8 cellular contexts compared by ENCODE assay signal in genomic region chr11:12675951-12676711, GRCh38. TPM values are rescaled to one million over a fixed set of nuclear protein-coding genes. Genes with fewer than 3 reads are reported as not detected.
DNase-seq lines count a peak whose midpoint lies in the region; ATAC-seq and TF ChIP-seq lines count a peak whose summit lies in the region.

No MANE protein-coding gene starts in this region.

- in situ Hi-C loops in GM13976 (cut with MboI; ENCODE audit: low sequenced_read_pairs, unreplicated experiment), result no loop called here

- no peak overlapping the region for H3K27ac Mint-ChIP-seq in activated CD4-positive, alpha-beta T cell treated with anti-CD3 and anti-CD28 coated beads for 36 hours

- DNase-seq in activated CD4-positive, alpha-beta T cell treated with anti-CD3 and anti-CD28 coated beads for 36 hours, result no peak
- DNase-seq in activated CD4-positive, alpha-beta T cell treated with anti-CD3 and anti-CD28 coated beads for 4 hours, result no peak
- DNase-seq in suprapubic skin (ENCODE audit: low spot score in 2 of 2), result no peak
- no peak for DNase-seq in GM13976 (ENCODE audit: low spot score)

- TF ChIP-seq POLR2A in suprapubic skin (IDR thresholded peaks at IDR 0.05), result no peak

- POLR2A ChIA-PET in activated CD4-positive, alpha-beta T cell treated with anti-CD3 and anti-CD28 coated beads for 36 hours (lab: Charles Lee), result no interaction called here

- no peak for TF ChIP-seq EP300 in suprapubic skin (IDR thresholded peaks at IDR 0.05)

- peaks cover 46% of the 10 kb centered on the region for H3K4me1 ChIP-seq in suprapubic skin

- ATAC-seq in activated CD4-positive, alpha-beta T cell treated with anti-CD3 and anti-CD28 coated beads for 36 hours, result no peak
- ATAC-seq in GM21825 (IDR thresholded peaks at IDR 0.05; ENCODE audit: unreplicated experiment), result no peak
- no peak for ATAC-seq in GM21528 (IDR thresholded peaks at IDR 0.05; ENCODE audit: low FRiP score, unreplicated experiment)

- H3K36me3 ChIP-seq in suprapubic skin, result no peaks in the 10 kb centered on the region

- TF ChIP-seq CTCF in VCaP (conservative IDR thresholded peaks at IDR 0.05) (no peak), suprapubic skin (IDR thresholded peaks at IDR 0.05) (no peak), GM13976 (IDR thresholded peaks at IDR 0.05; ENCODE audit: borderline replicate concordance, control extremely low read depth, extremely low read depth, insufficient read depth, missing control alignments) (no peak)

- H3K9me3 ChIP-seq in iPS-18c (ENCODE audit: control insufficient read depth, insufficient read depth, low read length), result no peaks in the 10 kb centered on the region
- no peaks in the 10 kb centered on the region for H3K9me3 ChIP-seq in suprapubic skin

- intact Hi-C loops in activated CD4-positive, alpha-beta T cell treated with anti-CD3 and anti-CD28 coated beads for 36 hours (cut with DNase I, micrococcal nuclease), result loop anchor here (2.0 to 10.0 kb wide), 4 partner anchors 209 to 1051 kb away; partner anchors contain the start of genes BTBD10 (in 1 of the 2), FAR1 (in 1 of the 2) and GALNT18 (in 1 of the 2)

- H3K4me3 ChIP-seq in iPS-18c (ENCODE audit: insufficient read depth, low read depth, low read length) (peak overlapping the region; percentile 77), suprapubic skin (peak overlapping the region; percentile 94)

- CTCF ChIA-PET in activated CD4-positive, alpha-beta T cell treated with anti-CD3 and anti-CD28 coated beads for 36 hours (lab: Charles Lee), result interaction anchor here (0.7 kb wide), 1 partner anchor 75 kb away, joined by 3 read pairs; no protein-coding TSS in a partner anchor

- no peaks in the 10 kb centered on the region for H3K9me3 Mint-ChIP-seq in activated CD4-positive, alpha-beta T cell treated with anti-CD3 and anti-CD28 coated beads for 36 hours (ENCODE audit: low read depth)

- peak overlapping the region; percentile 57 for H3K4me3 Mint-ChIP-seq in activated CD4-positive, alpha-beta T cell treated with anti-CD3 and anti-CD28 coated beads for 36 hours

- 25% methylated on average over 11 of the region's 11 CpGs for WGBS in suprapubic skin

- H3K27me3 Mint-ChIP-seq in activated CD4-positive, alpha-beta T cell treated with anti-CD3 and anti-CD28 coated beads for 36 hours, result peaks cover 66% of the 10 kb centered on the region

- H3K27ac ChIP-seq in VCaP (peak overlapping the region; percentile 77), suprapubic skin (peak overlapping the region; percentile 98)

- no peaks in the 10 kb centered on the region for H3K27me3 ChIP-seq in suprapubic skin

- no peaks in the 10 kb centered on the region for H3K36me3 Mint-ChIP-seq in activated CD4-positive, alpha-beta T cell treated with anti-CD3 and anti-CD28 coated beads for 36 hours (ENCODE audit: low read depth)

- peaks cover 16% of the 10 kb centered on the region for H3K4me1 Mint-ChIP-seq in activated CD4-positive, alpha-beta T cell treated with anti-CD3 and anti-CD28 coated beads for 36 hours

RNA-seq across cellular contexts. Expression of gene TEAD1, which starts 1.9 kb away (rescaled TPM):
- under 1 TPM; 0.59 to 0.65 TPM for total RNA-seq in activated CD4-positive, alpha-beta T cell treated with anti-CD3 and anti-CD28 coated beads for 36 hours
- 10 to 100 TPM; 60.3 to 84.8 (median 72.4) TPM for total RNA-seq in suprapubic skin

Comparison
In these comparisons a context has a peak if more than half of its experiments do, and no peak if none do; other contexts are left out.
1. RNA of gene TEAD1, which starts 1.9 kb away (total RNA-seq): 60.3 to 84.8 TPM in suprapubic skin; 0.59 to 0.65 TPM in activated CD4-positive, alpha-beta T cell treated with anti-CD3 and anti-CD28 coated beads for 36 hours; every median in the first group is over 10 times any median in the second.